Comparison of ENCODE assay signal across 6 cellular contexts in the genomic region with DNA sequence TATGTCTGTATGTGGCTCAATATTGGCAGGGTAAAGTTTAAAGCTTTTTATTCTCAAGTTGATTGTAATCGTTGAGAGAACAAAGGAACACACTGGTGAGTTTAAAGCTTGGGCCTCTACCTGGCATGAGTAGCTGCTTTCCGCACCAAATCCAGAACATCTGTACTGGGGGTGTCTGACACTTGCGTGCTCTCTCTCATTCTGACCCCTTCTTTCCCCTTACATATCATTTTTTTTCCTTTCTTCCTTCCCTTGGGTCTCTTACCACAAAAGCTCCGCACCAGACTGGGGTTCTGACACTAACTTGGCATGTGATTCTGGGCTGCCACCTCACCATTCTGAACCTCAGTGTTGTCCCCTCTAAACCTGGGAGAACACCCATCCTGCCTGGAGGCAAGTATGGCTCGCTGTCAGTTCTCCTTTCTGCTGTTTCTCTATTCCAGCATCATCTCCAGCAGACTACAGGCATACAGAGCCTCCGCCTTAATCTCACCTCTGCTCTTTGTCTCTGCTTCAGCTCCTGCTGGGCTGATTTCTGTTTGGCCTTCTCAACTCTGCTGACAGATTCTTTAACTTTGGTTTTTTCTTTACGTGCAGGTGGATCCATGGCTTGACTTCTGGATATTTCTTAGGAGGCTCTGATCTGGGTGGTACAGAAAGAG. TPM values are rescaled to one million over a fixed set of nuclear protein-coding genes. Genes with fewer than 3 reads are reported as not detected.
DNase-seq lines count a peak whose midpoint lies in the region; ATAC-seq, FAIRE-seq and TF ChIP-seq lines count a peak whose summit lies in the region.

No MANE protein-coding gene starts in this region.

- no peak for TF ChIP-seq CTCF in CD4-positive, alpha-beta T cell (IDR thresholded peaks at IDR 0.05)
- no peak for TF ChIP-seq CTCF in bronchial epithelial cell (IDR thresholded peaks at IDR 0.05; ENCODE audit: insufficient read depth, low read length, severe bottlenecking)

- H3K79me1 ChIP-seq in neuronal stem cell (ENCODE audit: low read depth, low read length): peaks cover 1% of the 10 kb centered on the region

- no peak overlapping the region for H2BK15ac ChIP-seq in neuronal stem cell (ENCODE audit: low read length)

- peak overlapping the region; percentile 96 for H3K4me3 Mint-ChIP-seq in CD4-positive, alpha-beta T cell

- peak overlapping the region; percentile 71 for H3K4me2 ChIP-seq in neuronal stem cell (ENCODE audit: insufficient read depth, low read length, poor library complexity, severe bottlenecking)

- H3K27ac Mint-ChIP-seq in CD4-positive, alpha-beta T cell: peak overlapping the region; percentile 89

- no peak overlapping the region for H4K8ac ChIP-seq in neuronal stem cell (ENCODE audit: low read depth, low read length)

- H3K27me3 ChIP-seq in CD4-positive, alpha-beta T cell (ENCODE audit: control insufficient read depth, insufficient read depth, low read length): no peaks in the 10 kb centered on the region
- H3K27me3 ChIP-seq in bronchial epithelial cell (ENCODE audit: control insufficient read depth, insufficient read depth, low read length) (no peaks in the 10 kb centered on the region), neuronal stem cell (ENCODE audit: control insufficient read depth in 3 of 3, insufficient read depth in 3 of 3, low read depth in 1 of 3, low read length in 3 of 3) (no peaks in the 10 kb centered on the region)

- no peak overlapping the region for H4K91ac ChIP-seq in neuronal stem cell (ENCODE audit: low read depth, low read length, poor library complexity)

- no peak overlapping the region for H3K23ac ChIP-seq in neuronal stem cell (ENCODE audit: low read depth, low read length, poor library complexity)

- intact Hi-C loops in CD4-positive, alpha-beta T cell (cut with DNase I, micrococcal nuclease): loop anchor here (1.0 to 10.0 kb wide), 7 partner anchors 31 to 1129 kb away; a partner anchor contains a TSS

- FAIRE-seq in bronchial epithelial cell (lab: Jason Lieb, UNC): no peak

- peak overlapping the region; percentile 80 for H3K4me3 ChIP-seq in Jurkat, Clone E6-1 (ENCODE audit: low read length)
- H3K4me3 ChIP-seq in bronchial epithelial cell (ENCODE audit: low read depth, low read length) (peak overlapping the region; percentile 75), neuronal stem cell (ENCODE audit: low read length in 2 of 2) (peak overlapping the region; percentile 74 to 79)

- CTCF ChIA-PET in CD4-positive, alpha-beta T cell (lab: Charles Lee): interaction anchor here (0.6 to 3.4 kb wide), 4 partner anchors 30 to 257 kb away, joined by 3 to 20 read pairs (median 6); a partner anchor contains a TSS

- in situ Hi-C loops in G401 (cut with HindIII; ENCODE audit: low sequenced_read_pairs): no loop called here

- no peaks in the 10 kb centered on the region for H3K27me3 Mint-ChIP-seq in CD4-positive, alpha-beta T cell

- no peak overlapping the region for H3K18ac ChIP-seq in neuronal stem cell (ENCODE audit: low read length)

- peaks cover 3 to 6% of the 10 kb centered on the region in 2 donors for H3K4me1 ChIP-seq in neuronal stem cell (ENCODE audit: control insufficient read depth in 2 of 2, insufficient read depth in 1 of 2, low read depth in 1 of 2, low read length in 2 of 2)

- H3K9me3 Mint-ChIP-seq in CD4-positive, alpha-beta T cell: no peaks in the 10 kb centered on the region

- peak overlapping the region; percentile 90 for H2BK5ac ChIP-seq in neuronal stem cell (ENCODE audit: low read length)

- H2BK12ac ChIP-seq in neuronal stem cell (ENCODE audit: low read length): no peak overlapping the region

- H3K9me3 ChIP-seq in CD4-positive, alpha-beta T cell (ENCODE audit: control insufficient read depth, low read length): no peaks in the 10 kb centered on the region
- no peaks in the 10 kb centered on the region for H3K9me3 ChIP-seq in neuronal stem cell (replicated peaks in 1 of 2; ENCODE audit: control insufficient read depth in 2 of 2, insufficient read depth in 1 of 2, low read depth in 1 of 2, low read length in 2 of 2)

- DNase-seq in CD4-positive, alpha-beta T cell: peak in 1 of 10 experiments; percentile 3
- peak; percentile 10 for DNase-seq in Jurkat, Clone E6-1 (ENCODE audit: low read depth, low spot score)
- DNase-seq in bronchial epithelial cell (ENCODE audit: low read depth): peak; percentile 28
- peak; percentile 29 for DNase-seq in neuronal stem cell (ENCODE audit: low spot score)
- DNase-seq in G401 (ENCODE audit: low spot score): no peak

- peaks cover 29% of the 10 kb centered on the region for H3K36me3 Mint-ChIP-seq in CD4-positive, alpha-beta T cell (ENCODE audit: low read depth)

- WGBS in neuronal stem cell (ENCODE audit: extremely low coverage in 2 of 2, insufficient read length in 2 of 2, insufficient replicate concordance in 1 of 2), 2 donors: no CpG with 5 or more reads among the region's 7 CpGs

- H2AFZ ChIP-seq in neuronal stem cell (ENCODE audit: low read length): peak overlapping the region; percentile 99

- H3K36me3 ChIP-seq in bronchial epithelial cell (ENCODE audit: control insufficient read depth, insufficient read depth, low read length): peaks cover 1% of the 10 kb centered on the region
- H3K36me3 ChIP-seq in neuronal stem cell (replicated peaks in 1 of 2; ENCODE audit: control insufficient read depth in 2 of 2, insufficient read depth in 2 of 2, low read length in 2 of 2): peaks cover 0 to 18% of the 10 kb centered on the region in 2 donors

- no peak overlapping the region for H2AK5ac ChIP-seq in neuronal stem cell (ENCODE audit: low read depth, low read length)

- POLR2A ChIA-PET in CD4-positive, alpha-beta T cell (lab: Charles Lee): interaction anchor here (1.0 to 3.3 kb wide), 8 partner anchors 9 to 482 kb away, joined by 3 to 53 read pairs (median 6); a partner anchor contains a TSS

- H3K27ac ChIP-seq in CD4-positive, alpha-beta T cell (ENCODE audit: low read depth, low read length): peak overlapping the region; percentile 77
- H3K27ac ChIP-seq in neuronal stem cell (replicated peaks; ENCODE audit: low read length): peak overlapping the region; percentile 100

- no peak overlapping the region for H3K4ac ChIP-seq in neuronal stem cell (ENCODE audit: low read length)

- ATAC-seq in CD4-positive, alpha-beta T cell (ENCODE audit: poor library complexity): peak; percentile 11
- no peak for ATAC-seq in GM21786 (IDR thresholded peaks at IDR 0.05; ENCODE audit: unreplicated experiment)

- H2BK120ac ChIP-seq in neuronal stem cell (ENCODE audit: low read depth, low read length): no peak overlapping the region

- no peak overlapping the region for H3K14ac ChIP-seq in neuronal stem cell (ENCODE audit: low read length)

- H3K9ac ChIP-seq in neuronal stem cell (ENCODE audit: low read depth, low read length, poor library complexity): peak overlapping the region; percentile 0

- H3K4me1 Mint-ChIP-seq in CD4-positive, alpha-beta T cell (ENCODE audit: low read depth): peaks cover 32% of the 10 kb centered on the region

RNA-seq across cellular contexts. Expression of a gene that starts 0.9 kb away (rescaled TPM):
- total RNA-seq in CD4-positive, alpha-beta T cell: 1 to 10 TPM; 4.4 to 5.0 TPM
- polyA plus RNA-seq in Jurkat, Clone E6-1 (2012; ENCODE audit: insufficient read depth, insufficient read length): 3.7 TPM
- 5.3 and 6.3 TPM in 2 replicates for total RNA-seq in bronchial epithelial cell
- 3.1 TPM for polyA plus RNA-seq in neuronal stem cell (2013, experiment 1 of 2)
- 3.0 TPM for polyA plus RNA-seq in neuronal stem cell (2013, experiment 2 of 2)
- 5.3 and 8.1 TPM in 2 replicates for total RNA-seq in G401 (2014; rRNA removed; shearing (Covaris generic))

RNA-seq across cellular contexts. Expression of a gene that starts 1.1 kb away (rescaled TPM):
- total RNA-seq in CD4-positive, alpha-beta T cell: 10 to 100 TPM; 19.2 to 21.3 TPM
- 49.8 TPM for polyA plus RNA-seq in Jurkat, Clone E6-1 (2012; ENCODE audit: insufficient read depth, insufficient read length)
- 18.2 and 21.0 TPM in 2 replicates for total RNA-seq in bronchial epithelial cell
- polyA plus RNA-seq in neuronal stem cell (2013, experiment 1 of 2): 100 TPM
- polyA plus RNA-seq in neuronal stem cell (2013, experiment 2 of 2): 103 TPM
- total RNA-seq in G401 (2014; rRNA removed; shearing (Covaris generic)): 19.9 and 20.8 TPM in 2 replicates

RNA-seq across cellular contexts. Expression of a gene that starts 30.3 kb away (rescaled TPM):
- 1 to 10 TPM; 1.2 to 1.7 TPM for total RNA-seq in CD4-positive, alpha-beta T cell
- 25.4 TPM for polyA plus RNA-seq in Jurkat, Clone E6-1 (2012; ENCODE audit: insufficient read depth, insufficient read length)
- 4.5 and 6.8 TPM in 2 replicates for total RNA-seq in bronchial epithelial cell
- 12.9 TPM for polyA plus RNA-seq in neuronal stem cell (2013, experiment 1 of 2)
- polyA plus RNA-seq in neuronal stem cell (2013, experiment 2 of 2): 13.0 TPM
- 23.9 and 24.4 TPM in 2 replicates for total RNA-seq in G401 (2014; rRNA removed; shearing (Covaris generic))

RNA-seq across cellular contexts. Expression of a gene that starts 31.3 kb away (rescaled TPM):
- 1 to 10 TPM in 1 of 2 experiments, under 1 TPM in 1; 0.60 to 1.1 TPM for total RNA-seq in CD4-positive, alpha-beta T cell
- polyA plus RNA-seq in Jurkat, Clone E6-1 (2012; ENCODE audit: insufficient read depth, insufficient read length): not detected
- total RNA-seq in bronchial epithelial cell: under 0.01 TPM in 2 replicates
- polyA plus RNA-seq in neuronal stem cell (2013, experiment 1 of 2): 1.2 TPM
- polyA plus RNA-seq in neuronal stem cell (2013, experiment 2 of 2): 1.2 TPM
- total RNA-seq in G401 (2014; rRNA removed; shearing (Covaris generic)): 0.80 TPM in 1 of 2 replicates, not detected in the other

RNA-seq across cellular contexts. Expression of a gene that starts 49.0 kb away (rescaled TPM):
- 10 to 100 TPM; 23.1 to 23.9 TPM for total RNA-seq in CD4-positive, alpha-beta T cell
- 6.1 TPM for polyA plus RNA-seq in Jurkat, Clone E6-1 (2012; ENCODE audit: insufficient read depth, insufficient read length)
- 3.8 and 9.0 TPM in 2 replicates for total RNA-seq in bronchial epithelial cell
- polyA plus RNA-seq in neuronal stem cell (2013, experiment 1 of 2): 3.3 TPM
- polyA plus RNA-seq in neuronal stem cell (2013, experiment 2 of 2): 3.4 TPM
- 4.7 and 9.2 TPM in 2 replicates for total RNA-seq in G401 (2014; rRNA removed; shearing (Covaris generic))
